Comparison of ENCODE assay signal across 9 cellular contexts in genomic region chrX:154411322-154411980, GRCh38. TPM values are rescaled to one million over a fixed set of nuclear protein-coding genes. Genes with fewer than 3 reads are reported as not detected.
DNase-seq lines count a peak whose midpoint lies in the region; FAIRE-seq lines count a peak whose summit lies in the region.
"Had no signal": no experiment of that assay in that cellular context is flagged by ENCODE, and none has a peak within 500 bp of the region (broad histone marks: within the 10 kb centered on the region; RNA-seq: fewer than 3 reads in every experiment).

TAFAZZIN (plus strand) TSS chrX:154411539; CDS start chrX:154411844, 305 bp downstream.

- H3K36me3 ChIP-seq in BLaER1 treated with 17β-estradiol and CSF1 and Interleukin-3, amounts not matched to agents 10 nM and 100 nM, result peaks cover 0 to 20% (median 4%) of the 10 kb centered on the region in 11 experiments; a peak in 5 of 22 replicates
- H3K36me3 ChIP-seq in neuron (ENCODE audit: insufficient read depth, low read length), result no peaks in the 10 kb centered on the region
- peaks cover 4% of the 10 kb centered on the region for H3K36me3 ChIP-seq in thymus (ENCODE audit: control insufficient read depth, insufficient read depth)

- H3K4me3 ChIP-seq in BLaER1 treated with 17β-estradiol and CSF1 and Interleukin-3, amounts not matched to agents 10 nM and 100 nM, result peak within 1 kb of the TSS; percentile 67 to 82 (median 78)
- H3K4me3 ChIP-seq in neuron (ENCODE audit: low read length) (peak within 1 kb of the TSS; percentile 61), thymus (ENCODE audit: low read length) (peak within 1 kb of the TSS; percentile 61)

- 0 out of 22 replicates have a peak, but pooled peaks cover 0 to 9% (median 0%) of the 10 kb centered on the region in 11 experiments for H4K20me1 ChIP-seq in BLaER1 treated with 17β-estradiol and CSF1 and Interleukin-3, amounts not matched to agents 10 nM and 100 nM

- peak within 1 kb of the TSS; percentile 79 to 92 (median 84) for H3K9ac ChIP-seq in BLaER1 treated with 17β-estradiol and CSF1 and Interleukin-3, amounts not matched to agents 10 nM and 100 nM

- no peak for FAIRE-seq in frontal cortex (lab: Jason Lieb, UNC)
- FAIRE-seq: TTC549 had no signal

- peak within 1 kb of the TSS; percentile 79 to 91 (median 88) for H3K4me2 ChIP-seq in BLaER1 treated with 17β-estradiol and CSF1 and Interleukin-3, amounts not matched to agents 10 nM and 100 nM

- WGBS in thymus, result 1% methylated on average over 72 of the region's 72 CpGs

- H3K4me1 ChIP-seq in BLaER1 treated with 17β-estradiol and CSF1 and Interleukin-3, amounts not matched to agents 10 nM and 100 nM, result peaks cover 30 to 39% (median 35%) of the 10 kb centered on the region in 10 experiments
- H3K4me1 ChIP-seq in neuron (ENCODE audit: insufficient read depth, low read length) (no peaks in the 10 kb centered on the region), thymus (ENCODE audit: control insufficient read depth, insufficient read depth, low read length) (no peaks in the 10 kb centered on the region)

- H2AFZ ChIP-seq in neuron (ENCODE audit: low read depth, low read length), result peak within 1 kb of the TSS; percentile 32

- peak within 1 kb of the TSS; percentile 64 to 89 (median 86) for H3K27ac ChIP-seq in BLaER1 treated with 17β-estradiol and CSF1 and Interleukin-3, amounts not matched to agents 10 nM and 100 nM
- H3K27ac ChIP-seq in thymus (ENCODE audit: low read depth), result peak within 1 kb of the TSS; percentile 91

- peaks cover 0 to 27% (median 13%) of the 10 kb centered on the region in 11 experiments; a peak in 17 of 22 replicates for H3K9me3 ChIP-seq in BLaER1 treated with 17β-estradiol and CSF1 and Interleukin-3, amounts not matched to agents 10 nM and 100 nM (replicated peaks in 1 of 11)
- no peaks in the 10 kb centered on the region for H3K9me3 ChIP-seq in neuron (ENCODE audit: low read length)
- no peaks in the 10 kb centered on the region for H3K9me3 ChIP-seq in thymus (ENCODE audit: control insufficient read depth)

- peak; percentile 66 for DNase-seq in GM19240 (ENCODE audit: insufficient read length, low spot score)
- peak; percentile 68 for DNase-seq in HuH-7.5 (ENCODE audit: low spot score)
- peak; percentile 45 for DNase-seq in SIG-M5 treated with dmso at 0.1 percent for 504 hours (lab: John Stamatoyannopoulos, UW; ENCODE audit: unreplicated experiment)
- DNase-seq in activated naive CD4-positive, alpha-beta T cell treated with Interleukin-2 at 50 U/mL for 16 hours, result peak; percentile 76
- DNase-seq in frontal cortex (ENCODE audit: low spot score in 2 of 2), result peak; percentile 71 to 74

- H3K27me3 ChIP-seq in BLaER1 treated with 17β-estradiol and CSF1 and Interleukin-3, amounts not matched to agents 10 nM and 100 nM, result peaks cover 0 to 33% (median 7%) of the 10 kb centered on the region in 11 experiments; a peak in 14 of 22 replicates
- H3K27me3 ChIP-seq in neuron (ENCODE audit: insufficient read depth, low read length) (no peaks in the 10 kb centered on the region), thymus (ENCODE audit: control insufficient read depth, insufficient read depth) (no peaks in the 10 kb centered on the region)

RNA-seq across cellular contexts. Expression of gene TAFAZZIN, which starts in this region (rescaled TPM):
- 11.0 TPM for total RNA-seq in frontal cortex
- 111 TPM for polyA plus RNA-seq in thymus

Comparison
In these comparisons a context has a peak if more than half of its experiments do, and no peak if none do; other contexts are left out.
1. Peak in every context shown above with its lines: DNase-seq, H3K4me3 ChIP-seq and H3K27ac ChIP-seq.